In genomic region chr17:42288985-42289862, GRCh38 we compare ENCODE assay signal across 8 cellular contexts. TPM values are rescaled to one million over a fixed set of nuclear protein-coding genes. Genes with fewer than 3 reads are reported as not detected.
DNase-seq lines count a peak whose midpoint lies in the region; ATAC-seq and TF ChIP-seq lines count a peak whose summit lies in the region.

No MANE protein-coding gene starts in this region.

- ATAC-seq in GM18498 (IDR thresholded peaks at IDR 0.05; ENCODE audit: unreplicated experiment), result peak; percentile 23
- ATAC-seq in activated naive CD8-positive, alpha-beta T cell treated with anti-CD3 and anti-CD28 coated beads, Interleukin-2, amount 10 ng/mL, durations not matched to agents 7 days and 5 days (ENCODE audit: low read depth), result peak; percentile 30
- ATAC-seq in left colon, result peak; percentile 69

- POLR2A ChIA-PET in OCI-LY7 (lab: Charles Lee), result interaction anchor here (0.5 kb wide), 1 partner anchor 11 kb away, joined by 3 read pairs; no protein-coding TSS in a partner anchor
- POLR2A ChIA-PET in activated naive CD8-positive, alpha-beta T cell treated with anti-CD3 and anti-CD28 coated beads, Interleukin-2, amount 10 ng/mL, durations not matched to agents 7 days and 5 days (lab: Charles Lee), result interaction anchor here (1.0 to 4.5 kb wide), 12 partner anchors 13 to 247 kb away, joined by 3 to 108 read pairs (median 8); partner anchors contain the start of genes DHX58, KCNH4, NAGLU and STAT5B

- H3K4me3 Mint-ChIP-seq in activated naive CD8-positive, alpha-beta T cell treated with anti-CD3 and anti-CD28 coated beads, Interleukin-2, amount 10 ng/mL, durations not matched to agents 7 days and 5 days, result peak overlapping the region; percentile 91

- intact Hi-C loops in OCI-LY7 (cut with micrococcal nuclease; ENCODE audit: unreplicated experiment), result no loop called here
- intact Hi-C loops in left colon (cut with DNase I, micrococcal nuclease), result no loop called here

- H3K4me2 ChIP-seq in OCI-LY7 (ENCODE audit: low read length), result peak overlapping the region; percentile 39; the same call in 1 of the 2 replicates

- no peak overlapping the region for H2AFZ ChIP-seq in OCI-LY7 (ENCODE audit: low read length)

- DNase-seq in OCI-LY7 (ENCODE audit: low spot score) (no peak), left colon (peak; percentile 51 to 75), NCI-H1417 treated with DMSO at 0.1 percent for 48 hours (lab: John Stamatoyannopoulos, UW) (no peak), NOMO-1 (lab: John Stamatoyannopoulos, UW; ENCODE audit: unreplicated experiment in 2 of 2) (no peak), NCI-H1436 (lab: John Stamatoyannopoulos, UW) (no peak)
- peak; percentile 73 for DNase-seq in activated naive CD8-positive, alpha-beta T cell treated with anti-CD3 and anti-CD28 coated beads, Interleukin-2, amount 10 ng/mL, durations not matched to agents 7 days and 5 days
- DNase-seq in stimulated activated CD8-positive, alpha-beta memory T cell treated with anti-CD3 and anti-CD28 coated beads, Interleukin-12 subunit alpha, Interleukin-12 subunit beta, amount 100 ng/mL, for 1 hour (ENCODE audit: low read depth), result peak; percentile 19

- H3K27me3 Mint-ChIP-seq in activated naive CD8-positive, alpha-beta T cell treated with anti-CD3 and anti-CD28 coated beads, Interleukin-2, amount 10 ng/mL, durations not matched to agents 7 days and 5 days, result no peaks in the 10 kb centered on the region

- no peaks in the 10 kb centered on the region for H3K9me3 ChIP-seq in OCI-LY7 (ENCODE audit: low read length)

- peaks cover 28% of the 10 kb centered on the region for H3K36me3 Mint-ChIP-seq in activated naive CD8-positive, alpha-beta T cell treated with anti-CD3 and anti-CD28 coated beads, Interleukin-2, amount 10 ng/mL, durations not matched to agents 7 days and 5 days

- H3K36me3 ChIP-seq in OCI-LY7 (ENCODE audit: insufficient read depth, low read length), result no peaks in the 10 kb centered on the region

- no peaks in the 10 kb centered on the region for H3K9me3 Mint-ChIP-seq in activated naive CD8-positive, alpha-beta T cell treated with anti-CD3 and anti-CD28 coated beads, Interleukin-2, amount 10 ng/mL, durations not matched to agents 7 days and 5 days

- no peak for TF ChIP-seq CTCF in OCI-LY7 (conservative IDR thresholded peaks at IDR 0.05; ENCODE audit: low read length)

- peak overlapping the region; percentile 86 for H3K27ac Mint-ChIP-seq in activated naive CD8-positive, alpha-beta T cell treated with anti-CD3 and anti-CD28 coated beads, Interleukin-2, amount 10 ng/mL, durations not matched to agents 7 days and 5 days

- CTCF ChIA-PET in OCI-LY7 (lab: Charles Lee; ENCODE audit: unreplicated experiment), result no interaction called here

- H3K4me1 Mint-ChIP-seq in activated naive CD8-positive, alpha-beta T cell treated with anti-CD3 and anti-CD28 coated beads, Interleukin-2, amount 10 ng/mL, durations not matched to agents 7 days and 5 days, result peaks cover 41% of the 10 kb centered on the region

- H3K79me2 ChIP-seq in OCI-LY7 (ENCODE audit: insufficient read depth, low read depth, low read length), result no peaks in the 10 kb centered on the region

- H3K4me3 ChIP-seq in OCI-LY7 (ENCODE audit: low read depth, low read length, poor library complexity, severe bottlenecking), result peak overlapping the region; percentile 47

- H3K27ac ChIP-seq in OCI-LY7 (ENCODE audit: low read depth, low read length, poor library complexity, severe bottlenecking), result no peak overlapping the region

- H4K20me1 ChIP-seq in OCI-LY7 (ENCODE audit: insufficient read depth, low read length), result no peaks in the 10 kb centered on the region

- no TSS peak for BruUV-seq in OCI-LY7 (replicated peaks; lab: Mats Ljungman, UMichigan)

- peaks cover 14% of the 10 kb centered on the region for H3K4me1 ChIP-seq in OCI-LY7 (ENCODE audit: insufficient read depth, low read length, poor library complexity, severe bottlenecking)

- no peaks in the 10 kb centered on the region for H3K9me2 ChIP-seq in OCI-LY7 (ENCODE audit: insufficient read depth, low read length)

RNA-seq across cellular contexts. Expression of gene STAT5A, which starts 0.9 kb away (rescaled TPM):
- 1.9 and 3.8 TPM in 2 replicates for total RNA-seq in OCI-LY7 (2014; rRNA removed; shearing (Covaris generic))
- 7.9 TPM in 2 replicates for total RNA-seq in OCI-LY7 (2022)
- total RNA-seq in activated naive CD8-positive, alpha-beta T cell treated with anti-CD3 and anti-CD28 coated beads, Interleukin-2, amount 10 ng/mL, durations not matched to agents 7 days and 5 days, result 100 to 1,000 TPM; 125 to 131 TPM
- 10 to 100 TPM; 19.8 to 28.1 TPM for total RNA-seq in left colon

RNA-seq across cellular contexts. Expression of gene STAT5B, which starts 13.0 kb away (rescaled TPM):
- 32.4 and 33.3 TPM in 2 replicates for total RNA-seq in OCI-LY7 (2014; rRNA removed; shearing (Covaris generic))
- total RNA-seq in OCI-LY7 (2022) (46.7 and 50.5 TPM in 2 replicates), left colon (10 to 100 TPM; 34.2 to 39.2 TPM)
- total RNA-seq in activated naive CD8-positive, alpha-beta T cell treated with anti-CD3 and anti-CD28 coated beads, Interleukin-2, amount 10 ng/mL, durations not matched to agents 7 days and 5 days, result 100 to 1,000 TPM; 131 to 134 TPM

Comparison
In these comparisons a context has a peak if more than half of its experiments do, and no peak if none do; other contexts are left out.
1. DNase-seq: peak in activated naive CD8-positive, alpha-beta T cell treated with anti-CD3 and anti-CD28 coated beads, Interleukin-2, amount 10 ng/mL, durations not matched to agents 7 days and 5 days (single experiment), left colon (2 of 2) and stimulated activated CD8-positive, alpha-beta memory T cell treated with anti-CD3 and anti-CD28 coated beads, Interleukin-12 subunit alpha, Interleukin-12 subunit beta, amount 100 ng/mL, for 1 hour (single experiment); none in OCI-LY7 (single experiment), NCI-H1417 treated with DMSO at 0.1 percent for 48 hours (single experiment), NOMO-1 (0 of 2) and NCI-H1436 (single experiment).
2. RNA of gene STAT5A, which starts 0.9 kb away (total RNA-seq): 125 to 131 TPM in activated naive CD8-positive, alpha-beta T cell treated with anti-CD3 and anti-CD28 coated beads, Interleukin-2, amount 10 ng/mL, durations not matched to agents 7 days and 5 days; 19.8 to 28.1 TPM in left colon and 1.9 to 7.9 TPM in OCI-LY7; every median in the first group is over 4 times any median in the second.
3. Peak in every context shown above with its lines, with median percentiles within 50 percentile points of each other: ATAC-seq.